ENCODE assay signal across 1 cellular context in genomic region chr6:145929037-145929633, GRCh38.
TF ChIP-seq lines count a peak whose summit lies in the region.

No MANE protein-coding gene starts in this region.

TF ChIP-seq in endothelial cell of umbilical vein, 7 proteins besides CTCF, POLR2A, EP300 and RAD21 (continued from another document):
- TF ChIP-seq, protein P1, sequence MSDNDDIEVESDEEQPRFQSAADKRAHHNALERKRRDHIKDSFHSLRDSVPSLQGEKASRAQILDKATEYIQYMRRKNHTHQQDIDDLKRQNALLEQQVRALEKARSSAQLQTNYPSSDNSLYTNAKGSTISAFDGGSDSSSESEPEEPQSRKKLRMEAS (IDR thresholded peaks at IDR 0.05; ENCODE audit: insufficient read depth, insufficient read length), result no peak
- no peak for TF ChIP-seq FOS (IDR thresholded peaks at IDR 0.05; ENCODE audit: borderline replicate concordance, insufficient read depth, low read length)
